8 cellular contexts compared by ENCODE assay signal in the genomic region with DNA sequence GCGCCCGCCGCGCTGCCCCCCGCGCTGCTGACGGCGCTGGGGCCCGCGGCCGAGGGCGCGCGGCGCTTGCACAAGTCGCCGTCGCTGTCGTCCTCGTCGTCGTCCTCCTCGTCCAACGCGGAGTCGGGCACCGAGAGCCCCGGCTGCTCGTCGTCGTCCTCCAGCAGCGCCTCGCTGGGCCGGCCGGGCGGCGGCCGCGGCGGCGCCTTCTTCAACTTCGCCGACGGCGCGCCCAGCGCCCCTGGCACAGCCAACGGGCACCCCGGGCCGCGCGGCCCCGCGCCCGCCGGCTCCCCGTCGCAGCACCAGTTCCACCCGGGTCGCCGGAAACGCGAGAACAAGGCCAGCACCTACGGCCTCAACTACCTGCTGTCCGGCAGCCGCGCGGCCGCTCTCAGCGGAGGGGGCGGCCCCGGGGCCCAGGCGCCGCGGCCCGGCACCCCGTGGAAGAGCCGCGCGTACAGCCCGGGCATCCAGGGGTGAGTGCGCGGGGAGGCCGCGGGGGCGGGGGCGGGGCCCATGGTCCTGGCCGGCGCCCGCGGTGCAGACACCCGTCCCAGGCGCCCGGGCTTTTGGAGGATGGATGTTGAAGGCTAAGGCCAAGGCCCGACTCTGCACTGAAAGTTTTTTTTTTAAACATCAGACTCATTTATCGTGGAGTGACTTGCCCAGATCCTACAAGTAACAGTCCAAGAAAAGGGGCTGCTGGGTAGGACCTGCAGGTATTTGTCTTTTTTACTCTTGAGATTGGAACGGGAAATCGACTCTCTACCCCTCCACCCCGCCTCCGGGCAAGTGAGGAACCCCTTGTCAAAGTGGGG. TPM values are rescaled to one million over a fixed set of nuclear protein-coding genes. Genes with fewer than 3 reads are reported as not detected.
DNase-seq lines count a peak whose midpoint lies in the region; ATAC-seq, FAIRE-seq and TF ChIP-seq lines count a peak whose summit lies in the region.

No MANE protein-coding gene starts in this region.

- no peaks in the 10 kb centered on the region for H3K9me3 Mint-ChIP-seq in effector memory CD8-positive, alpha-beta T cell
- peaks cover 0 to 1% (median 0%) of the 10 kb centered on the region in 11 donors for H3K9me3 Mint-ChIP-seq in naive thymus-derived CD4-positive, alpha-beta T cell

- no peaks in the 10 kb centered on the region for H3K27me3 ChIP-seq in naive thymus-derived CD4-positive, alpha-beta T cell (ENCODE audit: control insufficient read depth in 2 of 2, insufficient read depth in 2 of 2, low read length in 2 of 2)

- peaks cover 25% of the 10 kb centered on the region for H3K36me3 Mint-ChIP-seq in effector memory CD8-positive, alpha-beta T cell (ENCODE audit: insufficient read depth)
- peaks cover 0 to 11% (median 7%) of the 10 kb centered on the region in 5 donors for H3K36me3 Mint-ChIP-seq in naive thymus-derived CD4-positive, alpha-beta T cell

- peak overlapping the region; percentile 74 to 89 for H3K27ac Mint-ChIP-seq in effector memory CD8-positive, alpha-beta T cell
- peak overlapping the region; percentile 80 to 96 (median 90) for H3K27ac Mint-ChIP-seq in naive thymus-derived CD4-positive, alpha-beta T cell

- ATAC-seq in A549 (0 out of 6 replicates have a peak, but pooled peaks of 1 of the 2 experiments have one; percentile 0), HG03469 (IDR thresholded peaks at IDR 0.05; ENCODE audit: unreplicated experiment) (no peak), GM21367 (IDR thresholded peaks at IDR 0.05; ENCODE audit: unreplicated experiment) (no peak)
- ATAC-seq in effector memory CD8-positive, alpha-beta T cell (replicated peaks), result no peak
- no peak for ATAC-seq in naive thymus-derived CD4-positive, alpha-beta T cell

- H3K4me3 Mint-ChIP-seq in effector memory CD8-positive, alpha-beta T cell, result peak overlapping the region; percentile 80 to 85
- H3K4me3 Mint-ChIP-seq in naive thymus-derived CD4-positive, alpha-beta T cell, result peak overlapping the region; percentile 87 to 97 (median 92)

- H3K4me3 ChIP-seq in A549, result peak overlapping the region; percentile 78
- H3K4me3 ChIP-seq in naive thymus-derived CD4-positive, alpha-beta T cell (ENCODE audit: low read length), result peak overlapping the region; percentile 64

- intact Hi-C loops in naive thymus-derived CD4-positive, alpha-beta T cell (cut with micrococcal nuclease), result loop anchor here in 1 of 2 donors (2.0 to 10.0 kb wide), 3 partner anchors 14 to 1220 kb away; no protein-coding TSS in a partner anchor

- H3K4me2 ChIP-seq in A549, result peak overlapping the region; percentile 89

- no peak for TF ChIP-seq POLR2A in A549 (IDR thresholded peaks at IDR 0.05; ENCODE audit: low read length)

- no peaks in the 10 kb centered on the region for H3K27me3 Mint-ChIP-seq in effector memory CD8-positive, alpha-beta T cell
- H3K27me3 Mint-ChIP-seq in naive thymus-derived CD4-positive, alpha-beta T cell, result peaks cover 0 to 4% (median 0%) of the 10 kb centered on the region in 5 donors

- peak; percentile 16 to 38 for DNase-seq in A549 (ENCODE audit: low read depth in 1 of 2, low spot score in 1 of 2)
- DNase-seq in GM20000 (ENCODE audit: low spot score), result peak; percentile 46
- peak; percentile 43 for DNase-seq in UCSD-AML1 (lab: John Stamatoyannopoulos, UW; ENCODE audit: unreplicated experiment)
- peak in 2 of 3 experiments; percentile 8 to 13 for DNase-seq in effector memory CD8-positive, alpha-beta T cell
- DNase-seq in naive thymus-derived CD4-positive, alpha-beta T cell, result peak in 8 of 9 donors; percentile 12 to 42 (median 29)
- no peak for DNase-seq in kidney tubule cell (ENCODE audit: low spot score)

- TF ChIP-seq EP300 in A549 (IDR thresholded peaks at IDR 0.05), result no peak

- H3K9me3 ChIP-seq in A549, result no peaks in the 10 kb centered on the region
- H3K9me3 ChIP-seq in naive thymus-derived CD4-positive, alpha-beta T cell (ENCODE audit: control insufficient read depth in 2 of 3, low read length in 3 of 3), result no peaks in the 10 kb centered on the region

- H3K27ac ChIP-seq in A549, result peak overlapping the region; percentile 90 to 96
- peak overlapping the region; percentile 56 for H3K27ac ChIP-seq in naive thymus-derived CD4-positive, alpha-beta T cell (ENCODE audit: low read depth, low read length)

- no peak for TF ChIP-seq RAD21 in A549 (conservative IDR thresholded peaks at IDR 0.05 in 1 of 2, IDR thresholded peaks at IDR 0.05 in 1 of 2)

- peaks cover 25% of the 10 kb centered on the region; the same call in 2 of the 3 replicates for H3K4me1 ChIP-seq in A549
- peaks cover 25 to 38% of the 10 kb centered on the region in 2 donors for H3K4me1 ChIP-seq in naive thymus-derived CD4-positive, alpha-beta T cell (ENCODE audit: control insufficient read depth in 2 of 2, insufficient read depth in 2 of 2, low read length in 2 of 2)

- POLR2A ChIA-PET in A549 (lab: Yijun Ruan, JAX), result no interaction called here
- POLR2A ChIA-PET in naive thymus-derived CD4-positive, alpha-beta T cell (lab: Charles Lee), result no interaction called here

- H3K36me3 ChIP-seq in naive thymus-derived CD4-positive, alpha-beta T cell (ENCODE audit: control insufficient read depth in 2 of 3, insufficient read depth in 3 of 3, low read length in 3 of 3), result peaks cover 0 to 5% (median 0%) of the 10 kb centered on the region in 3 experiments

- CTCF ChIA-PET in A549 (lab: Yijun Ruan, JAX), result no interaction called here
- CTCF ChIA-PET in naive thymus-derived CD4-positive, alpha-beta T cell (lab: Charles Lee), result no interaction called here

- 1% methylated on average over 6 of the region's 100 CpGs for WGBS in A549 (ENCODE audit: missing lambda C conversion rate)

- TF ChIP-seq CTCF in A549 (IDR thresholded peaks at IDR 0.05), result no peak
- no peak for TF ChIP-seq CTCF in GM20000 (IDR thresholded peaks at IDR 0.05; ENCODE audit: extremely low read depth, missing control alignments)

- peaks cover 42 to 48% of the 10 kb centered on the region in 2 donors for H3K4me1 Mint-ChIP-seq in effector memory CD8-positive, alpha-beta T cell (ENCODE audit: low read depth in 2 of 2)
- H3K4me1 Mint-ChIP-seq in naive thymus-derived CD4-positive, alpha-beta T cell, result peaks cover 43 to 60% (median 50%) of the 10 kb centered on the region in 7 donors

- FAIRE-seq in A549 (lab: Jason Lieb, UNC), result no peak

TF ChIP-seq in A549, 52 proteins besides CTCF, POLR2A, EP300 and RAD21:
- TF ChIP-seq JUN (IDR thresholded peaks at IDR 0.05) (peak in 1 of 2 experiments; percentile 32; a peak in 1 of 5 replicates), CBX8 (IDR thresholded peaks at IDR 0.05) (no peak)
- TF ChIP-seq, protein P1, sequence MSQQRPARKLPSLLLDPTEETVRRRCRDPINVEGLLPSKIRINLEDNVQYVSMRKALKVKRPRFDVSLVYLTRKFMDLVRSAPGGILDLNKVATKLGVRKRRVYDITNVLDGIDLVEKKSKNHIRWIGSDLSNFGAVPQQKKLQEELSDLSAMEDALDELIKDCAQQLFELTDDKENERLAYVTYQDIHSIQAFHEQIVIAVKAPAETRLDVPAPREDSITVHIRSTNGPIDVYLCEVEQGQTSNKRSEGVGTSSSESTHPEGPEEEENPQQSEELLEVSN (IDR thresholded peaks at IDR 0.05; ENCODE audit: borderline replicate concordance, low read depth), result no peak
- TF ChIP-seq, protein P2, sequence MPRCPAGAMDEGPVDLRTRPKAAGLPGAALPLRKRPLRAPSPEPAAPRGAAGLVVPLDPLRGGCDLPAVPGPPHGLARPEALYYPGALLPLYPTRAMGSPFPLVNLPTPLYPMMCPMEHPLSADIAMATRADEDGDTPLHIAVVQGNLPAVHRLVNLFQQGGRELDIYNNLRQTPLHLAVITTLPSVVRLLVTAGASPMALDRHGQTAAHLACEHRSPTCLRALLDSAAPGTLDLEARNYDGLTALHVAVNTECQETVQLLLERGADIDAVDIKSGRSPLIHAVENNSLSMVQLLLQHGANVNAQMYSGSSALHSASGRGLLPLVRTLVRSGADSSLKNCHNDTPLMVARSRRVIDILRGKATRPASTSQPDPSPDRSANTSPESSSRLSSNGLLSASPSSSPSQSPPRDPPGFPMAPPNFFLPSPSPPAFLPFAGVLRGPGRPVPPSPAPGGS (IDR thresholded peaks at IDR 0.05), result peak; percentile 28; the same call in 1 of the 3 replicates

RNA-seq across cellular contexts. Expression of a gene that starts 1.2 kb away (rescaled TPM):
- polyA plus RNA-seq in A549 (2011; rRNA removed) (7.2 and 11.8 TPM in 2 replicates), A549 (2017; fragmentation: RNase III; extraction: RNeasy Plus Mini Kit Qiagen cat#74134 plus additional on column Dnase treatment) (15.2 to 18.8 TPM (median 16.4 TPM) in 3 replicates)
- 7.1 and 10.0 TPM in 2 replicates for polyA plus RNA-seq in A549 (2012; cell fraction: cytosol; rRNA removed)
- 56.3 and 66.3 TPM in 2 replicates for polyA plus RNA-seq in A549 (2012; cell fraction: nucleus; rRNA removed)
- polyA minus RNA-seq in A549 (2011; rRNA and poly(A)+ RNA removed), result 16.8 and 17.7 TPM in 2 replicates
- total RNA-seq in naive thymus-derived CD4-positive, alpha-beta T cell, result 10 to 100 TPM; 34.9 to 61.4 (median 52.2) TPM
- 1 to 10 TPM; 1.6 to 2.2 TPM for polyA plus RNA-seq in naive thymus-derived CD4-positive, alpha-beta T cell
